10 cellular contexts compared by ENCODE assay signal in the genomic region with DNA sequence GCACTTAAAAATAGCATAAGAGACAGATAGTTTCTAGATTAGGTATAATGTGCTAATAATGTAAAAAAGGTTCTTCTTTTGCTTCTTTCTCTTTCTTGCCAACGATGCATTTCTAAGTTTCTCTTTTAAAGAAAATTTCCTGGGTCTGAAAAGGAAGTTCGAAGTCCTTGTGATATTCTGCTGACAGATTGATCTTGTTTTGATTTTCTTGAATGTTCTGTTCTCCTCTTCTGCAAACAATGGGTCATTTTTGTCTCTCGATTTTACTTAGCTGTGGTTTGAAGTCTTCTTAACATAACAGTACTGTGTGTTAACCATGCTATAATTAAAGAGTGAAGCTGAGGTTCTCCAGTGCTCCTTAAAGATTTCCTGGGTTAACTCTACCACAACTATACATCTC.
A peak's percentile ranks its signal among the peaks of the same experiment; 100 is the strongest.
DNase-seq lines count a peak whose midpoint lies in the region; ATAC-seq and TF ChIP-seq lines count a peak whose summit lies in the region.
"Had no signal": no experiment of that assay in that cellular context is flagged by ENCODE, and none has a peak within 500 bp of the region (broad histone marks: within the 10 kb centered on the region; RNA-seq: fewer than 3 reads in every experiment).

No MANE protein-coding gene starts in this region.

- ATAC-seq in GM18909 (IDR thresholded peaks at IDR 0.05; ENCODE audit: poor library complexity, unreplicated experiment): peak; percentile 61
- peak; percentile 77 for ATAC-seq in HG02623 (IDR thresholded peaks at IDR 0.05; ENCODE audit: unreplicated experiment)
- no peak for ATAC-seq in upper lobe of left lung (ENCODE audit: low FRiP score in 2 of 2)

- TF ChIP-seq POLR2A in prostate gland (IDR thresholded peaks at IDR 0.05) (no peak), upper lobe of left lung (IDR thresholded peaks at IDR 0.05) (no peak)

- WGBS in prostate gland: 54% methylated on average over 3 of the region's 3 CpGs
- WGBS in upper lobe of left lung, 2 donors: 46 to 54% methylated on average over 3 of the region's 3 CpGs

- no peak for DNase-seq in prostate gland (ENCODE audit: low spot score)
- no peak for DNase-seq in NOMO-1 treated with DMSO at 0.1 percent for 48 hours (lab: John Stamatoyannopoulos, UW; ENCODE audit: unreplicated experiment)
- DNase-seq in A172 (ENCODE audit: low spot score): no peak
- no peak for DNase-seq in upper lobe of left lung
- no peak for DNase-seq in DMS153 (lab: John Stamatoyannopoulos, UW)
- DNase-seq: NCI-H446 had no signal

- H3K4me1 ChIP-seq in OCI-LY3 (ENCODE audit: low read length) (peaks cover 25% of the 10 kb centered on the region), prostate gland (replicated peaks) (no peaks in the 10 kb centered on the region), upper lobe of left lung (peaks cover 0 to 6% (median 0%) of the 10 kb centered on the region in 4 donors)
- H3K4me1 ChIP-seq: parathyroid adenoma had no signal

- H4K20me1 ChIP-seq in OCI-LY3 (ENCODE audit: insufficient read depth, low read length): no peaks in the 10 kb centered on the region

- intact Hi-C loops in prostate gland (cut with DNase I): no loop called here

- H3K79me2 ChIP-seq in OCI-LY3 (ENCODE audit: low read length): no peaks in the 10 kb centered on the region
- H3K79me2 ChIP-seq: parathyroid adenoma had no signal

- H3K27ac ChIP-seq in OCI-LY3 (ENCODE audit: low read length) (peak overlapping the region; percentile 81), prostate gland (peak overlapping the region; percentile 33 to 51), upper lobe of left lung (no peak overlapping the region)
- H3K27ac ChIP-seq: parathyroid adenoma had no signal

- H3K36me3 ChIP-seq in OCI-LY3 (replicated peaks; ENCODE audit: low read depth, low read length) (no peaks in the 10 kb centered on the region), prostate gland (no peaks in the 10 kb centered on the region), upper lobe of left lung (peaks cover 0 to 11% (median 0%) of the 10 kb centered on the region in 4 donors)

- H2AFZ ChIP-seq in OCI-LY3 (ENCODE audit: low read depth, low read length): peak overlapping the region; percentile 19; the same call in 1 of the 2 replicates
- H2AFZ ChIP-seq: parathyroid adenoma had no signal

- peak overlapping the region; percentile 21; the same call in 1 of the 2 replicates for H3K9ac ChIP-seq in OCI-LY3 (ENCODE audit: low read length)
- H3K9ac ChIP-seq: parathyroid adenoma had no signal

- no peak for TF ChIP-seq CTCF in OCI-LY3 (IDR thresholded peaks at IDR 0.05; ENCODE audit: low read depth, low read length)
- TF ChIP-seq CTCF in prostate gland (IDR thresholded peaks at IDR 0.05): no peak
- no peak for TF ChIP-seq CTCF in upper lobe of left lung (IDR thresholded peaks at IDR 0.05)

- TF ChIP-seq EP300 in upper lobe of left lung (IDR thresholded peaks at IDR 0.05): no peak

- peak overlapping the region; percentile 58 for H3K4me2 ChIP-seq in OCI-LY3 (ENCODE audit: low read length)

- no peaks in the 10 kb centered on the region for H3K27me3 ChIP-seq in OCI-LY3 (ENCODE audit: low read depth, low read length)
- no peaks in the 10 kb centered on the region for H3K27me3 ChIP-seq in prostate gland (replicated peaks; ENCODE audit: insufficient read depth)
- no peaks in the 10 kb centered on the region for H3K27me3 ChIP-seq in upper lobe of left lung

- 0 out of 2 replicates have a peak, but pooled peaks cover 7% of the 10 kb centered on the region for H3K9me3 ChIP-seq in OCI-LY3 (ENCODE audit: insufficient read depth, low read length)
- no peaks in the 10 kb centered on the region for H3K9me3 ChIP-seq in prostate gland
- H3K9me3 ChIP-seq in upper lobe of left lung: no peaks in the 10 kb centered on the region

- peak overlapping the region; percentile 25 for H3K4me3 ChIP-seq in OCI-LY3 (ENCODE audit: low read length)
- H3K4me3 ChIP-seq in prostate gland: no peak overlapping the region
- H3K4me3 ChIP-seq in upper lobe of left lung: no peak overlapping the region

Comparison
In these comparisons a context has a peak if more than half of its experiments do, and no peak if none do; other contexts are left out.
1. ATAC-seq: peak in GM18909 (single experiment) and HG02623 (single experiment); none in upper lobe of left lung (0 of 2).
2. H3K27ac ChIP-seq: peak in OCI-LY3 (single experiment) and prostate gland (2 of 2); none in upper lobe of left lung (0 of 4).